In genomic region chr4:41077628-41078027, GRCh38 we compare ENCODE assay signal across 20 cellular contexts.
DNase-seq lines count a peak whose midpoint lies in the region; ATAC-seq, FAIRE-seq and TF ChIP-seq lines count a peak whose summit lies in the region.
"Had no signal": no experiment of that assay in that cellular context is flagged by ENCODE, and none has a peak within 500 bp of the region (broad histone marks: within the 10 kb centered on the region; RNA-seq: fewer than 3 reads in every experiment).

No MANE protein-coding gene starts in this region.

- POLR2A ChIA-PET in MCF 10A (lab: Yijun Ruan, JAX), result interaction anchor here (0.8 to 1.5 kb wide), 4 partner anchors 10 to 66 kb away, joined by 3 to 7 read pairs (median 6); no protein-coding TSS in a partner anchor
- POLR2A ChIA-PET in activated CD4-positive, alpha-beta T cell treated with anti-CD3 and anti-CD28 coated beads for 36 hours (lab: Charles Lee), result no interaction called here

- no peak for ATAC-seq in activated CD4-positive, alpha-beta T cell treated with anti-CD3 and anti-CD28 coated beads for 36 hours
- ATAC-seq: GM23338, K562 had no signal

- H3K4me2 ChIP-seq in mammary epithelial cell (ENCODE audit: insufficient read depth, low read depth, low read length), result no peak overlapping the region
- H3K4me2 ChIP-seq: GM23338 had no signal

- peaks cover 2% of the 10 kb centered on the region for H3K36me3 ChIP-seq in mammary epithelial cell (ENCODE audit: insufficient read depth, low read length)
- H3K36me3 ChIP-seq in liver (ENCODE audit: control insufficient read depth in 4 of 4, insufficient read depth in 3 of 4, low read depth in 1 of 4, low read length in 3 of 4), result no peaks in the 10 kb centered on the region
- no peaks in the 10 kb centered on the region for H3K36me3 ChIP-seq in small intestine (ENCODE audit: control insufficient read depth in 2 of 2, insufficient read depth in 2 of 2, low read length in 2 of 2)

- DNase-seq in MCF 10A (ENCODE audit: unreplicated experiment) (no peak), mammary epithelial cell (no peak), NCI-H69 (lab: John Stamatoyannopoulos, UW) (peak; percentile 9), small intestine (peak; percentile 8)
- DNase-seq in activated CD4-positive, alpha-beta T cell treated with anti-CD3 and anti-CD28 coated beads for 36 hours, result no peak
- DNase-seq in activated T-cell treated with anti-CD3 and anti-CD28 coated beads, Interleukin-2, amount 50 U/mL, for 48 hours, result no peak
- DNase-seq: CD4-positive, CD25-positive, alpha-beta regulatory T cell; COR-L47; GF-D8; HCEC 1CT; MV-4-11; NCI-H1694 treated with DMSO at 0.1 percent for 48 hours; NCI-H748 treated with DMSO at 0.1 percent for 48 hours; NK-92 treated with Interleukin-12 subunit alpha and Interleukin-12 subunit beta, amount 100 ng/mL, for 24 hours; SHP77 had no signal

- peaks cover 27% of the 10 kb centered on the region for H3K36me3 Mint-ChIP-seq in MCF 10A (ENCODE audit: insufficient read depth, unreplicated experiment)
- no peaks in the 10 kb centered on the region for H3K36me3 Mint-ChIP-seq in activated CD4-positive, alpha-beta T cell treated with anti-CD3 and anti-CD28 coated beads for 36 hours (ENCODE audit: low read depth)
- H3K36me3 Mint-ChIP-seq: CD4-positive, CD25-positive, alpha-beta regulatory T cell had no signal

- dilution Hi-C loops in mammary epithelial cell (cut with HindIII; ENCODE audit: low sequenced_read_pairs), result no loop called here

- H3K27ac ChIP-seq in mammary epithelial cell (ENCODE audit: insufficient read depth, low read depth, low read length) (no peak overlapping the region), liver (ENCODE audit: low read depth in 1 of 2, low read length in 2 of 2) (no peak overlapping the region), small intestine (ENCODE audit: low read depth in 1 of 2, low read length in 1 of 2) (no peak overlapping the region)

- WGBS in mammary epithelial cell (ENCODE audit: low coverage, missing lambda C conversion rate), result 0% methylated on average over 1 of the region's 1 CpG
- 20% methylated on average over 1 of the region's 1 CpG for WGBS in liver
- 3 to 29% (median 14%) methylated on average over 1 of the region's 1 CpG for WGBS in small intestine, 3 donors

- H3K4me1 ChIP-seq in mammary epithelial cell (ENCODE audit: insufficient read depth, low read length), result peaks cover 9% of the 10 kb centered on the region
- peaks cover 0 to 23% (median 6%) of the 10 kb centered on the region in 4 donors for H3K4me1 ChIP-seq in liver (ENCODE audit: control insufficient read depth in 4 of 4, insufficient read depth in 4 of 4, low read length in 3 of 4)
- no peaks in the 10 kb centered on the region for H3K4me1 ChIP-seq in small intestine (ENCODE audit: control insufficient read depth in 2 of 2, insufficient read depth in 1 of 2, low read depth in 1 of 2, low read length in 1 of 2)

- H4K20me1 ChIP-seq in mammary epithelial cell (ENCODE audit: insufficient read depth, low read length), result no peaks in the 10 kb centered on the region

- CTCF ChIA-PET in MCF 10A (lab: Yijun Ruan, JAX), result interaction anchor here (0.7 kb wide), 1 partner anchor 93 kb away, joined by 3 read pairs; no protein-coding TSS in a partner anchor
- CTCF ChIA-PET in mammary epithelial cell (lab: Charles Lee; ENCODE audit: low non-redundant PET), result interaction anchor here (0.6 kb wide), 1 partner anchor 137 kb away, joined by 4 read pairs; the partner anchor contains the start of gene APBB2
- CTCF ChIA-PET in activated CD4-positive, alpha-beta T cell treated with anti-CD3 and anti-CD28 coated beads for 36 hours (lab: Charles Lee), result no interaction called here

- TF ChIP-seq CTCF in MCF 10A (IDR thresholded peaks at IDR 0.05; ENCODE audit: unreplicated experiment) (no peak), mammary epithelial cell (conservative IDR thresholded peaks at IDR 0.05 in 1 of 2, IDR thresholded peaks at IDR 0.05 in 1 of 2; ENCODE audit: extremely low read depth in 1 of 2, insufficient read depth in 1 of 2, low read depth in 1 of 2, low read length in 2 of 2) (no peak), liver (IDR thresholded peaks at IDR 0.05; ENCODE audit: low read depth, low read length, missing input control) (no peak)

- H3K9me3 ChIP-seq in mammary epithelial cell (replicated peaks; ENCODE audit: insufficient read depth, low read length) (no peaks in the 10 kb centered on the region), liver (ENCODE audit: control insufficient read depth in 4 of 4, low read length in 3 of 4) (no peaks in the 10 kb centered on the region), small intestine (ENCODE audit: control insufficient read depth, low read depth) (no peaks in the 10 kb centered on the region)

- H3K9me3 Mint-ChIP-seq in MCF 10A (ENCODE audit: unreplicated experiment), result no peaks in the 10 kb centered on the region
- no peaks in the 10 kb centered on the region for H3K9me3 Mint-ChIP-seq in activated CD4-positive, alpha-beta T cell treated with anti-CD3 and anti-CD28 coated beads for 36 hours (ENCODE audit: low read depth)
- H3K9me3 Mint-ChIP-seq: GM23338 had no signal

- no peak overlapping the region for H3K4me3 Mint-ChIP-seq in MCF 10A (ENCODE audit: unreplicated experiment)
- no peak overlapping the region for H3K4me3 Mint-ChIP-seq in activated CD4-positive, alpha-beta T cell treated with anti-CD3 and anti-CD28 coated beads for 36 hours
- H3K4me3 Mint-ChIP-seq: B cell; CD4-positive, CD25-positive, alpha-beta regulatory T cell; GM23338 had no signal

- H3K27me3 ChIP-seq in mammary epithelial cell (ENCODE audit: insufficient read depth, low read length) (no peaks in the 10 kb centered on the region), liver (ENCODE audit: control insufficient read depth in 4 of 4, insufficient read depth in 4 of 4, low read length in 3 of 4) (no peaks in the 10 kb centered on the region), small intestine (ENCODE audit: control insufficient read depth in 2 of 2, insufficient read depth in 2 of 2, low read length in 2 of 2) (no peaks in the 10 kb centered on the region)

- H3K9ac ChIP-seq in mammary epithelial cell (ENCODE audit: insufficient read depth, low read length) (no peak overlapping the region), liver (ENCODE audit: low read depth in 1 of 2, low read length in 2 of 2) (no peak overlapping the region)

- H3K4me1 Mint-ChIP-seq in MCF 10A (ENCODE audit: insufficient read depth, unreplicated experiment), result peaks cover 30% of the 10 kb centered on the region
- H3K4me1 Mint-ChIP-seq in activated CD4-positive, alpha-beta T cell treated with anti-CD3 and anti-CD28 coated beads for 36 hours, result no peaks in the 10 kb centered on the region
- H3K4me1 Mint-ChIP-seq: B cell; CD4-positive, CD25-positive, alpha-beta regulatory T cell had no signal

- peaks cover 83% of the 10 kb centered on the region for H3K79me2 ChIP-seq in mammary epithelial cell (ENCODE audit: insufficient read depth, low read length)

- intact Hi-C loops in MCF 10A (cut with micrococcal nuclease), result no loop called here
- intact Hi-C loops in mammary epithelial cell (cut with micrococcal nuclease), result loop anchor here (10.0 kb wide), 1 partner anchor 53 kb away; no protein-coding TSS in a partner anchor
- intact Hi-C loops in activated CD4-positive, alpha-beta T cell treated with anti-CD3 and anti-CD28 coated beads for 36 hours (cut with DNase I, micrococcal nuclease), result no loop called here

- FAIRE-seq in small intestine (lab: Jason Lieb, UNC), result no peak
- FAIRE-seq: K562, RCC 7860 had no signal

- BruUV-seq in MCF 10A (replicated peaks; lab: Mats Ljungman, UMichigan), result no TSS peak
- no TSS peak for BruUV-seq in mammary epithelial cell (replicated peaks; lab: Mats Ljungman, UMichigan)

- H3K4me3 ChIP-seq in mammary epithelial cell (replicated peaks in 1 of 3; ENCODE audit: insufficient read depth in 1 of 3, low read depth in 2 of 3, low read length in 3 of 3) (no peak overlapping the region), liver (ENCODE audit: low read depth in 1 of 3, low read length in 3 of 3) (no peak overlapping the region), small intestine (ENCODE audit: low read depth in 1 of 2, low read length in 2 of 2) (no peak overlapping the region)
- H3K4me3 ChIP-seq: GM23338, K562 had no signal

- no peaks in the 10 kb centered on the region for H3K27me3 Mint-ChIP-seq in MCF 10A (ENCODE audit: insufficient read depth, unreplicated experiment)
- peaks cover 13% of the 10 kb centered on the region for H3K27me3 Mint-ChIP-seq in activated CD4-positive, alpha-beta T cell treated with anti-CD3 and anti-CD28 coated beads for 36 hours
- H3K27me3 Mint-ChIP-seq: CD4-positive, CD25-positive, alpha-beta regulatory T cell had no signal

- H2AFZ ChIP-seq in mammary epithelial cell (ENCODE audit: low read depth, low read length), result no peak overlapping the region
- H2AFZ ChIP-seq: GM23338 had no signal

- peak; percentile 39 to 47 for TF ChIP-seq RAD21 in liver (IDR thresholded peaks at IDR 0.05)

- in situ Hi-C loops in mammary epithelial cell (cut with MboI; ENCODE audit: low sequenced_read_pairs in 2 of 2), result no loop called here

- peak overlapping the region; percentile 12 for H3K27ac Mint-ChIP-seq in MCF 10A (ENCODE audit: low read depth, unreplicated experiment)
- H3K27ac Mint-ChIP-seq in activated CD4-positive, alpha-beta T cell treated with anti-CD3 and anti-CD28 coated beads for 36 hours, result no peak overlapping the region
- H3K27ac Mint-ChIP-seq: B cell; CD4-positive, CD25-positive, alpha-beta regulatory T cell; GM23338 had no signal

TF ChIP-seq in liver, 16 proteins besides CTCF, POLR2A, EP300 and RAD21 (continues in another document):
- TF ChIP-seq SP1 (IDR thresholded peaks at IDR 0.05) (peak; percentile 46), ATF3 (IDR thresholded peaks at IDR 0.05) (no peak), HNF4G (IDR thresholded peaks at IDR 0.05) (peak; percentile 51), TAF1 (conservative IDR thresholded peaks at IDR 0.05) (no peak), ZBTB33 (IDR thresholded peaks at IDR 0.05) (no peak)

Comparison
In these comparisons a context has a peak if more than half of its experiments do, and no peak if none do; other contexts are left out.
1. DNase-seq: peak in NCI-H69 (single experiment) and small intestine (single experiment); none in MCF 10A (single experiment), mammary epithelial cell (single experiment), activated CD4-positive, alpha-beta T cell treated with anti-CD3 and anti-CD28 coated beads for 36 hours (single experiment) and activated T-cell treated with anti-CD3 and anti-CD28 coated beads, Interleukin-2, amount 50 U/mL, for 48 hours (0 of 2).